In genomic region chr10:119206603-119207366, GRCh38 we compare ENCODE assay signal across 2 cellular contexts.
TF ChIP-seq lines count a peak whose summit lies in the region.

No MANE protein-coding gene starts in this region.

TF ChIP-seq in Ishikawa, 13 proteins besides CTCF, POLR2A, EP300 and RAD21:
- TF ChIP-seq MAX (IDR thresholded peaks at IDR 0.05), result peak; percentile 7; the same call in 1 of the 2 replicates
- no peak for TF ChIP-seq YY1 (IDR thresholded peaks at IDR 0.05; ENCODE audit: low read depth)
- peak; percentile 81 for TF ChIP-seq ZBTB7A (IDR thresholded peaks at IDR 0.05; ENCODE audit: low read depth)

TF ChIP-seq in GM12878, 131 proteins besides CTCF, POLR2A, EP300 and RAD21 (continued from another document and continues in another):
- TF ChIP-seq PAX8 (IDR thresholded peaks at IDR 0.05) (no peak), ZNF592 (IDR thresholded peaks at IDR 0.05) (peak; percentile 60; the same call in 1 of the 2 replicates), ASH2L (IDR thresholded peaks at IDR 0.05; ENCODE audit: borderline replicate concordance, low read depth) (no peak; the same call in 1 of the 2 replicates), MYB (IDR thresholded peaks at IDR 0.05; ENCODE audit: borderline replicate concordance, low read depth, low read length) (no peak), GATAD2B (conservative IDR thresholded peaks at IDR 0.05; ENCODE audit: low read depth) (peak; percentile 92), CHD1 (IDR thresholded peaks at IDR 0.05; ENCODE audit: low read depth, low read length) (0 out of 2 replicates have a peak, but pooled peaks have one; percentile 33), SP1 (IDR thresholded peaks at IDR 0.05; ENCODE audit: low read depth, low read length) (no peak), ZSCAN29 (IDR thresholded peaks at IDR 0.05) (peak; percentile 100), ATF2 (IDR thresholded peaks at IDR 0.05; ENCODE audit: low read length) (no peak), TARDBP (IDR thresholded peaks at IDR 0.05; ENCODE audit: borderline replicate concordance) (no peak), NR2C2 (IDR thresholded peaks at IDR 0.05; ENCODE audit: borderline replicate concordance, control insufficient read depth, insufficient read length, low read depth) (no peak), BRCA1 (IDR thresholded peaks at IDR 0.05; ENCODE audit: low read depth, low read length) (no peak), SIN3A (IDR thresholded peaks at IDR 0.05; ENCODE audit: low read depth, low read length) (no peak; the same call in 1 of the 2 replicates), GABPA (IDR thresholded peaks at IDR 0.05; ENCODE audit: low read depth) (no peak), CHD2 (IDR thresholded peaks at IDR 0.05; ENCODE audit: borderline replicate concordance, low read depth, low read length) (no peak), BHLHE40 (IDR thresholded peaks at IDR 0.05; ENCODE audit: borderline replicate concordance in 1 of 2, low read depth in 2 of 2, low read length in 1 of 2) (peak in 1 of 2 experiments; percentile 57; a peak in 2 of 4 replicates), RELA (IDR thresholded peaks at IDR 0.05; ENCODE audit: borderline replicate concordance, partially characterized antibody) (no peak), TCF12 (IDR thresholded peaks at IDR 0.05; ENCODE audit: low read depth, low read length) (no peak), RAD51 (IDR thresholded peaks at IDR 0.05) (no peak), CREM (IDR thresholded peaks at IDR 0.05; ENCODE audit: low read depth) (no peak), IRF3 (IDR thresholded peaks at IDR 0.05) (no peak), ZBTB33 (IDR thresholded peaks at IDR 0.05) (no peak), MLLT1 (IDR thresholded peaks at IDR 0.05) (no peak), ZNF384 (IDR thresholded peaks at IDR 0.05; ENCODE audit: borderline replicate concordance, low read depth, low read length) (no peak), RCOR1 (conservative IDR thresholded peaks at IDR 0.05; ENCODE audit: low read depth, low read length) (no peak), KLF5 (IDR thresholded peaks at IDR 0.05; ENCODE audit: partially characterized antibody) (peak; percentile 27), CBFB (IDR thresholded peaks at IDR 0.05; ENCODE audit: low read depth) (no peak), ATF3 (IDR thresholded peaks at IDR 0.05; ENCODE audit: borderline replicate concordance, extremely low read depth, low read depth, low read length) (no peak), CBX5 (IDR thresholded peaks at IDR 0.05; ENCODE audit: low read depth) (no peak), POLR2AphosphoS5 (IDR thresholded peaks at IDR 0.05; ENCODE audit: low read length) (no peak; the same call in 1 of the 2 replicates), SUZ12 (IDR thresholded peaks at IDR 0.05; ENCODE audit: unreplicated experiment) (no peak), ZNF622 (IDR thresholded peaks at IDR 0.05) (no peak), SMAD1 (IDR thresholded peaks at IDR 0.05; ENCODE audit: low read depth, partially characterized antibody) (no peak), ZNF207 (IDR thresholded peaks at IDR 0.05; ENCODE audit: borderline replicate concordance) (no peak), ATF7 (IDR thresholded peaks at IDR 0.05; ENCODE audit: low read depth) (no peak), PAX5 (IDR thresholded peaks at IDR 0.05; ENCODE audit: borderline replicate concordance, low read depth, low read length) (0 out of 2 replicates have a peak, but pooled peaks have one; percentile 13), SRF (IDR thresholded peaks at IDR 0.05; ENCODE audit: low read depth in 2 of 2, low read length in 2 of 2) (peak in 1 of 2 experiments; percentile 41; a peak in 1 of 4 replicates), HSF1 (IDR thresholded peaks at IDR 0.05; ENCODE audit: low read depth, low read length) (no peak), TCF3 (IDR thresholded peaks at IDR 0.05; ENCODE audit: borderline replicate concordance, insufficient read depth, low read depth, low read length) (no peak), BACH1 (IDR thresholded peaks at IDR 0.05; ENCODE audit: borderline replicate concordance) (peak; percentile 58), NFIC (IDR thresholded peaks at IDR 0.05; ENCODE audit: low read depth, low read length) (no peak), PML (IDR thresholded peaks at IDR 0.05; ENCODE audit: low read length) (no peak), SMAD5 (IDR thresholded peaks at IDR 0.05; ENCODE audit: low read depth) (no peak), RBBP5 (conservative IDR thresholded peaks at IDR 0.05) (no peak), YBX1 (IDR thresholded peaks at IDR 0.05) (no peak), IKZF1 (conservative IDR thresholded peaks at IDR 0.05) (peak; percentile 79), HCFC1 (IDR thresholded peaks at IDR 0.05; ENCODE audit: low read length) (no peak), WRNIP1 (IDR thresholded peaks at IDR 0.05; ENCODE audit: borderline replicate concordance, low read depth, low read length) (no peak), NFXL1 (IDR thresholded peaks at IDR 0.05; ENCODE audit: borderline replicate concordance) (peak; percentile 46; the same call in 1 of the 2 replicates), YY1 (IDR thresholded peaks at IDR 0.05; ENCODE audit: low read depth, low read length) (peak; percentile 62), KDM1A (IDR thresholded peaks at IDR 0.05; ENCODE audit: borderline replicate concordance) (no peak), EZH2 (IDR thresholded peaks at IDR 0.05; ENCODE audit: borderline replicate concordance, control insufficient read depth, low read depth, low read length) (no peak), HDAC6 (IDR thresholded peaks at IDR 0.05; ENCODE audit: unreplicated experiment) (peak; percentile 38), TAF1 (IDR thresholded peaks at IDR 0.05; ENCODE audit: borderline replicate concordance, low read depth, low read length) (no peak), STAT3 (IDR thresholded peaks at IDR 0.05; ENCODE audit: low read depth, low read length) (no peak), ZNF687 (IDR thresholded peaks at IDR 0.05) (no peak)
